ENCODE assay signal across 18 cellular contexts in the genomic region with DNA sequence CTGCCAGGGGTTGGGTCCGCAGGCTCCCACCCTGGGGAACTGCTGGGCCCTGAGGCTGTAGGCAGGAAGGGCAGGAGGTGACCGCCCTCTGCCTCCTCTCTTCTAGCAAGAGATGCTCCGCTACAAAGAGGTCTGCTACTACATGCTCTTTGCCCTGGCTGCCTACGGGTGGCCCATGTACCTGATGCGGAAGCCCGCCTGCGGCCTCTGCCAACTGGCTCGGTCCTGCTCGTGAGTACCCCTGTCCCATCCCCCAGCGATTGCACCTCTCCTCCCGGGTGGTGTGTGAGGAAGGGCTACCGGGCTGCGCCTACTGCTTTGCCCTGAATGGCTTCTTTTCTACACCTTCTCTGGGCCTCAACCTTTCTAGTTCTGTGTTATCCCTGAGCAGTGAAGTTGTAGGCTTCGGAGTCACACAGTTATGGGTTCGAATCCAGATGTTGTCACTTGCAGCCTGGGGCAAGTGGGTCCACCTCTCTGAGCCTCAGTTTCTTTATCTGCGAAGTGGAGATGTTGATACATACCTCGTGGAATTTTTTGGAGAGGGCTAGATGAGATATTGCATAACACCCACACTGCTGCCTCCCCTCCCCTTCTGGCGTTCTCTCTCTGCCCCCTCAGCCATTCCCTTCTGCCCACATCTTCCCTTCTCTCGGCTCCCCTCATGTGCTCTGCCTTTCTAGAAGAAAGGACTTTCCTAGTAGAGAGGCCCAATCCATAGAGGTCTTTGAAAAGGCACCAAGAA.
"Had no signal": no experiment of that assay in that cellular context is flagged by ENCODE, and none has a peak within 500 bp of the region (broad histone marks: within the 10 kb centered on the region; RNA-seq: fewer than 3 reads in every experiment).

No MANE protein-coding gene starts in this region.

- H3K27me3 ChIP-seq: brain microvascular endothelial cell, esophagus squamous epithelium, pancreas had no signal

- H3K27me3 Mint-ChIP-seq: activated naive CD8-positive, alpha-beta T cell; central memory CD8-positive, alpha-beta T cell had no signal

- H3K36me3 Mint-ChIP-seq: activated naive CD8-positive, alpha-beta T cell; memory B cell; natural killer cell had no signal

- ATAC-seq: activated T-cell treated with anti-CD3 and anti-CD28 coated beads, Interleukin-2, amount 50 U/mL, for 72 hours; natural killer cell; stimulated activated naive CD8-positive, alpha-beta T cell treated with anti-CD3 and anti-CD28 coated beads, Interleukin-15, Interleukin-2, amounts not matched to agents 100 U/mL and 50 U/mL, for 24 hours had no signal

- H3K9me3 ChIP-seq: esophagus squamous epithelium, pancreas had no signal

- H3K36me3 ChIP-seq: WERI-Rb-1 had no signal

- H3K9me3 Mint-ChIP-seq: activated T-cell treated with anti-CD3 and anti-CD28 coated beads, Interleukin-2, amount 50 U/mL, for 72 hours; central memory CD8-positive, alpha-beta T cell; memory B cell; natural killer cell had no signal

- H3K27ac Mint-ChIP-seq: activated naive CD8-positive, alpha-beta T cell; activated T-cell treated with anti-CD3 and anti-CD28 coated beads, Interleukin-2, amount 50 U/mL, for 72 hours; memory B cell; natural killer cell had no signal

- H3K27ac ChIP-seq: brain microvascular endothelial cell, WERI-Rb-1 had no signal

- H3K4me3 ChIP-seq: coronary artery, esophagus squamous epithelium, pancreas, skin epidermis had no signal

- H3K4me3 Mint-ChIP-seq: activated naive CD8-positive, alpha-beta T cell; activated T-cell treated with anti-CD3 and anti-CD28 coated beads, Interleukin-2, amount 50 U/mL, for 72 hours; central memory CD8-positive, alpha-beta T cell; memory B cell; natural killer cell had no signal

- DNase-seq: activated CD4-positive, alpha-beta T cell treated with anti-CD3 and anti-CD28 coated beads for 1 hour; activated CD4-positive, alpha-beta T cell treated with anti-CD3 and anti-CD28 coated beads, Interleukin-2, amount 50 U/mL, for 4 hours; activated effector memory CD4-positive, alpha-beta T cell treated with anti-CD3 and anti-CD28 coated beads, Interleukin-2, amount 50 U/mL, for 16 hours; activated T-cell treated with anti-CD3 and anti-CD28 coated beads, Interleukin-2, amount 50 U/mL, for 72 hours; amygdala; brain microvascular endothelial cell; effector CD4-positive, alpha-beta T cell; esophagus squamous epithelium; natural killer cell; stimulated activated naive CD8-positive, alpha-beta T cell treated with anti-CD3 and anti-CD28 coated beads, Interleukin-15, Interleukin-2, amounts not matched to agents 100 U/mL and 50 U/mL, for 24 hours; T-helper 2 cell; WERI-Rb-1 had no signal
